In the genomic region with DNA sequence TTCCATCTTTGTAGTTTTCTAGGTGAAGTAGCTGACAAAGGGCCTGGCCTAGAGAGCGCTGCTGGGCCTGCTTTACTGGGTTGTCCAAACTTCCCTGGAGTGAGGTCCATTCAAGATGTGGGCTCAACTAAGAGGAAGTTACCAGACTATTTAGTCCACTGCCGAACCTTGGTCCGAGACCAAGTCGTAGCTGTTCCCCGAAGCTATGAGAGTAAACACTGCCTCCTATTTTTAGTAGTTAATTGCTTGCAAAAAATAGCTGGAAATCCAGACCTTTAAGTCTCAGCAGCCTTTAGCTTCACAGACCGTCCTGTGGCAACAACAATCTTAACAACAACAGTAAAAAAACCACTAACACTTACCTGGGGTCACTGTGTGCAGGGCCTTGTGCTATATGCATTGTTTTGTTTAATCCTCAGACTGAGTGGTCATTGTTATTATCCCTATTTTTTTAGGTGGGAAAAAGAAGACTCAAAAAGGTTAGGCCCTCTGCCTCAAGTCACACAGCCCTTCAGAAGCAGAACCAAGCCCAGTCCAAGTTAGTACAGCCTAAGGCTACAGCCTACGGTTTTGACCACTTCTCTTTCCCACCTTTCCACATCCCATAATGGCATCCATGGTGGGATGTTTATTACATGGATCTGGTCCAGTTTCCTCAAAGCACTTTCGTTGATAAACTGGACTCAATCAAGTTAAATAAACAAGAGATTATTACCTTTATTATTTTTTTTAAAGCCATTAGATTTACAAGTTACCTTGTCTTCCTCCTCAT, we compare ENCODE assay signal across 27 cellular contexts. TPM values are rescaled to one million over a fixed set of nuclear protein-coding genes. Genes with fewer than 3 reads are reported as not detected.
DNase-seq lines count a peak whose midpoint lies in the region; ATAC-seq, FAIRE-seq and TF ChIP-seq lines count a peak whose summit lies in the region.
"Had no signal": no experiment of that assay in that cellular context is flagged by ENCODE, and none has a peak within 500 bp of the region (broad histone marks: within the 10 kb centered on the region; RNA-seq: fewer than 3 reads in every experiment).

No MANE protein-coding gene starts in this region.

- H3K27me3 ChIP-seq in heart right ventricle (no peaks in the 10 kb centered on the region), psoas muscle (ENCODE audit: insufficient read depth in 3 of 3, low read length in 2 of 3) (no peaks in the 10 kb centered on the region), vagina (no peaks in the 10 kb centered on the region)
- H3K27me3 ChIP-seq: adrenal gland, brain microvascular endothelial cell, gastrocnemius medialis had no signal

- WGBS in heart right ventricle, 2 donors: 39 to 48% methylated on average over 8 of the region's 8 CpGs
- WGBS in psoas muscle, 3 donors: 35 to 49% (median 36%) methylated on average over 8 of the region's 8 CpGs

- H3K4me3 ChIP-seq in heart right ventricle (no peak overlapping the region), psoas muscle (no peak overlapping the region), vagina (peak overlapping the region; percentile 1 to 9), kidney (ENCODE audit: low read length in 2 of 2) (no peak overlapping the region)
- H3K4me3 ChIP-seq: adrenal gland, gastrocnemius medialis had no signal

- no peak for TF ChIP-seq CTCF in heart right ventricle (IDR thresholded peaks at IDR 0.05)
- no peak for TF ChIP-seq CTCF in psoas muscle (IDR thresholded peaks at IDR 0.05)
- TF ChIP-seq CTCF in vagina (IDR thresholded peaks at IDR 0.05): no peak
- TF ChIP-seq CTCF in kidney (IDR thresholded peaks at IDR 0.05; ENCODE audit: borderline replicate concordance, extremely low read depth, insufficient read depth): no peak

- no peaks in the 10 kb centered on the region for H3K9me3 ChIP-seq in heart right ventricle
- H3K9me3 ChIP-seq in psoas muscle: no peaks in the 10 kb centered on the region
- H3K9me3 ChIP-seq in vagina: no peaks in the 10 kb centered on the region
- no peaks in the 10 kb centered on the region for H3K9me3 ChIP-seq in kidney (ENCODE audit: control insufficient read depth in 1 of 2, low read length in 2 of 2)
- H3K9me3 ChIP-seq: adrenal gland, gastrocnemius medialis had no signal

- DNase-seq in Right ventricle myocardium inferior (ENCODE audit: missing footprints) (no peak), cardiac septum (ENCODE audit: low spot score) (no peak), heart right ventricle (peak in 1 of 2 donors; percentile 29), psoas muscle (no peak), vagina (ENCODE audit: extremely low spot score in 2 of 2) (no peak), kidney (no peak)
- DNase-seq in activated CD4-positive, alpha-beta T cell treated with anti-CD3 and anti-CD28 coated beads for 4 hours: no peak
- DNase-seq: activated CD4-positive, alpha-beta T cell treated with anti-CD3 and anti-CD28 coated beads for 36 hours; activated naive CD4-positive, alpha-beta T cell treated with Interleukin-2 at 50 U/mL for 16 hours; activated T-cell treated with anti-CD3 and anti-CD28 coated beads, Interleukin-2, amount 50 U/mL, for 48 hours; adrenal gland; brain microvascular endothelial cell; DMS153; gastrocnemius medialis; GDM1; Karpas-422; NCI-H1694 treated with DMSO at 0.1 percent for 48 hours; NCI-H2171 treated with DMSO at 0.1 percent for 48 hours; NCI-H524 treated with DMSO at 0.1 percent for 48 hours; small intestine; stimulated activated CD4-positive, alpha-beta T cell treated with anti-CD3 and anti-CD28 coated beads, Interleukin-1b, Interleukin-23, amount 100 ng/mL, for 48 hours; T-helper 17 cell had no signal

- no peak for TF ChIP-seq POLR2A in vagina (IDR thresholded peaks at IDR 0.05)

- peak; percentile 39 for ATAC-seq in Right ventricle myocardium inferior
- ATAC-seq in heart right ventricle: peak; percentile 28 to 83 (median 71)
- no peak for ATAC-seq in psoas muscle
- no peak for ATAC-seq in HG03442 (IDR thresholded peaks at IDR 0.05; ENCODE audit: unreplicated experiment)
- ATAC-seq: activated CD4-positive, alpha-beta T cell treated with anti-CD3 and anti-CD28 coated beads for 36 hours; T-helper 17 cell had no signal

- H3K9ac ChIP-seq in kidney (ENCODE audit: low read length in 2 of 2): no peak overlapping the region

- H3K27ac ChIP-seq in heart right ventricle: peak overlapping the region in 9 of 10 donors; percentile 32 to 83 (median 63)
- H3K27ac ChIP-seq in psoas muscle: peak overlapping the region; percentile 49
- H3K27ac ChIP-seq in vagina: peak overlapping the region; percentile 86
- peak overlapping the region in 1 of 2 donors; percentile 63 for H3K27ac ChIP-seq in kidney (ENCODE audit: low read depth in 2 of 2, low read length in 2 of 2)
- H3K27ac ChIP-seq: 22Rv1, adrenal gland, brain microvascular endothelial cell, epithelial cell of prostate had no signal

- no peaks in the 10 kb centered on the region for H3K36me3 ChIP-seq in heart right ventricle
- no peaks in the 10 kb centered on the region for H3K36me3 ChIP-seq in psoas muscle (ENCODE audit: insufficient read depth in 1 of 2, low read depth in 1 of 2)
- H3K36me3 ChIP-seq in vagina: no peaks in the 10 kb centered on the region
- no peaks in the 10 kb centered on the region for H3K36me3 ChIP-seq in kidney (ENCODE audit: control insufficient read depth in 1 of 2, insufficient read depth in 2 of 2, low read length in 2 of 2)
- H3K36me3 ChIP-seq: adrenal gland, brain microvascular endothelial cell, gastrocnemius medialis had no signal

- FAIRE-seq in kidney (lab: Jason Lieb, UNC): no peak
- FAIRE-seq: islet of Langerhans, RCC 7860, small intestine had no signal

- H3K4me1 ChIP-seq in heart right ventricle (peaks cover 12 to 21% (median 18%) of the 10 kb centered on the region in 9 donors), psoas muscle (peaks cover 18% of the 10 kb centered on the region), vagina (peaks cover 21% of the 10 kb centered on the region), kidney (ENCODE audit: control insufficient read depth in 1 of 2, insufficient read depth in 1 of 2, low read depth in 1 of 2, low read length in 2 of 2) (peaks cover 4 to 12% of the 10 kb centered on the region in 2 donors)
- H3K4me1 ChIP-seq: adrenal gland had no signal

- intact Hi-C loops in Right ventricle myocardium inferior (cut with DNase I) (no loop called here), cardiac septum (cut with DNase I) (no loop called here), heart right ventricle (cut with DNase I) (no loop called here), psoas muscle (cut with DNase I) (no loop called here), vagina (cut with DNase I) (no loop called here), kidney (cut with DNase I) (no loop called here)

RNA-seq across cellular contexts. Expression of gene SOCS2, which starts 30.6 kb away (rescaled TPM):
- 7.2 TPM for total RNA-seq in Right ventricle myocardium inferior
- 40.3 TPM for total RNA-seq in cardiac septum
- 10 to 100 TPM in 9 of 10 donors, 1 to 10 TPM in 1; 8.6 to 35.1 (median 18.3) TPM for total RNA-seq in heart right ventricle
- polyA plus RNA-seq in heart right ventricle: 10 to 100 TPM; 14.9 to 19.5 TPM
- 10 to 100 TPM in 1 of 4 donors, 1 to 10 TPM in 3; 2.9 to 10.6 (median 6.6) TPM for total RNA-seq in psoas muscle
- polyA plus RNA-seq in psoas muscle: 1 to 10 TPM; 3.2 to 4.7 (median 3.4) TPM
- 79.3 TPM for total RNA-seq in vagina
- total RNA-seq in kidney: 25.7 TPM
- 32.2 TPM for polyA plus RNA-seq in kidney (ENCODE audit: insufficient read depth, low read depth, low replicate concordance)

Comparison
In these comparisons a context has a peak if more than half of its experiments do, and no peak if none do; other contexts are left out.
1. ATAC-seq: peak in Right ventricle myocardium inferior (single experiment) and heart right ventricle (8 of 8); none in psoas muscle (0 of 4) and HG03442 (single experiment).
2. H3K4me3 ChIP-seq: peak in vagina (2 of 2); none in heart right ventricle (0 of 10), psoas muscle (single experiment) and kidney (0 of 2).